In genomic region chr1:39489567-39490239, GRCh38 we compare ENCODE assay signal across 19 cellular contexts. TPM values are rescaled to one million over a fixed set of nuclear protein-coding genes. Genes with fewer than 3 reads are reported as not detected.
DNase-seq lines count a peak whose midpoint lies in the region; ATAC-seq, FAIRE-seq and TF ChIP-seq lines count a peak whose summit lies in the region.
"Had no signal": no experiment of that assay in that cellular context is flagged by ENCODE, and none has a peak within 500 bp of the region (broad histone marks: within the 10 kb centered on the region; RNA-seq: fewer than 3 reads in every experiment).

No MANE protein-coding gene starts in this region.

- H3K4me2 ChIP-seq in MM.1S (ENCODE audit: low read depth, low read length): peak overlapping the region; percentile 85; the same call in 1 of the 2 replicates

- TF ChIP-seq CTCF in MM.1S (IDR thresholded peaks at IDR 0.05; ENCODE audit: low read length) (no peak), body of pancreas (IDR thresholded peaks at IDR 0.05) (no peak)

- CTCF ChIA-PET in activated CD4-positive, alpha-beta T cell treated with anti-CD3 and anti-CD28 coated beads for 36 hours (lab: Charles Lee): interaction anchor here (0.5 to 1.6 kb wide), 2 partner anchors 49 to 68 kb away, joined by 3 to 4 read pairs; no protein-coding TSS in a partner anchor

- H3F3A ChIP-seq in MM.1S (ENCODE audit: insufficient read depth, low read length): peaks cover 22% of the 10 kb centered on the region

- no peak for DNase-seq in activated CD4-positive, alpha-beta T cell treated with anti-CD3 and anti-CD28 coated beads for 36 hours
- DNase-seq in activated CD4-positive, alpha-beta T cell treated with anti-CD3 and anti-CD28 coated beads for 48 hours: no peak
- DNase-seq in MM.1S (no peak), DMS153 treated with DMSO at 0.1 percent for 48 hours (lab: John Stamatoyannopoulos, UW; ENCODE audit: unreplicated experiment) (no peak), small intestine (no peak), body of pancreas (no peak)
- no peak for DNase-seq in central memory CD8-positive, alpha-beta T cell (ENCODE audit: low spot score in 2 of 2)
- no peak for DNase-seq in stimulated activated effector memory CD8-positive, alpha-beta T cell treated with anti-CD3 and anti-CD28 coated beads, Interleukin-12 subunit alpha, Interleukin-12 subunit beta, amount 100 ng/mL, for 72 hours (ENCODE audit: low spot score in 2 of 2)
- DNase-seq: activated CD8-positive, alpha-beta T cell treated with anti-CD3 and anti-CD28 coated beads for 36 hours; activated T-cell treated with anti-CD3 and anti-CD28 coated beads, Interleukin-2, amount 50 U/mL, for 72 hours; effector CD8-positive, alpha-beta T cell; heart right ventricle; NCI-H1092 treated with DMSO at 0.1 percent for 48 hours; NCI-H2171; RPMI8226; stimulated activated naive CD4-positive, alpha-beta T cell treated with Interleukin-2 at 50 U/mL for 16 hours; upper lobe of right lung had no signal

- H3K9me3 ChIP-seq in MM.1S (replicated peaks; ENCODE audit: insufficient read depth, low read length) (no peaks in the 10 kb centered on the region), small intestine (ENCODE audit: control insufficient read depth, low read depth) (no peaks in the 10 kb centered on the region), body of pancreas (no peaks in the 10 kb centered on the region)
- H3K9me3 ChIP-seq: heart right ventricle, upper lobe of right lung had no signal

- H3K4me3 Mint-ChIP-seq in activated CD4-positive, alpha-beta T cell treated with anti-CD3 and anti-CD28 coated beads for 36 hours: peak overlapping the region; percentile 43
- H3K4me3 Mint-ChIP-seq in central memory CD8-positive, alpha-beta T cell: peak overlapping the region; percentile 75
- H3K4me3 Mint-ChIP-seq in stimulated activated effector memory CD8-positive, alpha-beta T cell treated with anti-CD3 and anti-CD28 coated beads, Interleukin-12 subunit alpha, Interleukin-12 subunit beta, amount 100 ng/mL, for 72 hours: peak overlapping the region; percentile 65

- H3K27me3 Mint-ChIP-seq in activated CD4-positive, alpha-beta T cell treated with anti-CD3 and anti-CD28 coated beads for 36 hours: peaks cover 16% of the 10 kb centered on the region
- H3K27me3 Mint-ChIP-seq in central memory CD8-positive, alpha-beta T cell: peaks cover 21% of the 10 kb centered on the region

- FAIRE-seq in small intestine (lab: Jason Lieb, UNC): no peak
- FAIRE-seq: islet of Langerhans had no signal

- POLR2A ChIA-PET in activated CD4-positive, alpha-beta T cell treated with anti-CD3 and anti-CD28 coated beads for 36 hours (lab: Charles Lee): interaction anchor here (0.5 to 0.6 kb wide), 2 partner anchors 284 to 1503 kb away, joined by 3 to 4 read pairs; no protein-coding TSS in a partner anchor

- peaks cover 4% of the 10 kb centered on the region for H3K4me1 Mint-ChIP-seq in activated CD4-positive, alpha-beta T cell treated with anti-CD3 and anti-CD28 coated beads for 36 hours
- H3K4me1 Mint-ChIP-seq in central memory CD8-positive, alpha-beta T cell: peaks cover 7% of the 10 kb centered on the region
- H3K4me1 Mint-ChIP-seq in stimulated activated effector memory CD8-positive, alpha-beta T cell treated with anti-CD3 and anti-CD28 coated beads, Interleukin-12 subunit alpha, Interleukin-12 subunit beta, amount 100 ng/mL, for 72 hours: peaks cover 8% of the 10 kb centered on the region

- TF ChIP-seq POLR2A in body of pancreas (IDR thresholded peaks at IDR 0.05): no peak

- intact Hi-C loops in activated CD4-positive, alpha-beta T cell treated with anti-CD3 and anti-CD28 coated beads for 36 hours (cut with DNase I, micrococcal nuclease): loop anchor here in 1 of 2 experiments (2.0 to 10.0 kb wide), 3 partner anchors 165 to 385 kb away; no protein-coding TSS in a partner anchor
- intact Hi-C loops in body of pancreas (cut with DNase I): no loop called here

- H3K9me2 ChIP-seq in MM.1S (replicated peaks; ENCODE audit: insufficient read depth, low read length): no peaks in the 10 kb centered on the region

- H3K36me3 ChIP-seq in MM.1S (replicated peaks; ENCODE audit: insufficient read depth, low read length) (no peaks in the 10 kb centered on the region; the same call in 1 of the 2 replicates), small intestine (ENCODE audit: control insufficient read depth in 2 of 2, insufficient read depth in 2 of 2, low read length in 2 of 2) (peaks cover 6 to 7% of the 10 kb centered on the region in 2 donors), body of pancreas (replicated peaks in 1 of 2; ENCODE audit: insufficient read depth in 1 of 2, low read depth in 2 of 2) (peaks cover 0 to 12% of the 10 kb centered on the region in 2 donors)

- H3K9ac ChIP-seq in MM.1S (ENCODE audit: low read length): no peak overlapping the region

- H4K20me1 ChIP-seq in MM.1S (ENCODE audit: insufficient read depth, low read length): no peaks in the 10 kb centered on the region

- H2AFZ ChIP-seq in MM.1S (ENCODE audit: low read length): no peak overlapping the region

- H3K27ac ChIP-seq in MM.1S (ENCODE audit: low read length): no peak overlapping the region; the same call in 1 of the 2 replicates
- no peak overlapping the region for H3K27ac ChIP-seq in small intestine (ENCODE audit: low read depth in 1 of 2, low read length in 1 of 2)
- H3K27ac ChIP-seq in body of pancreas: no peak overlapping the region
- H3K27ac ChIP-seq: KMS-11, upper lobe of right lung had no signal

- H3K4me1 ChIP-seq in MM.1S (ENCODE audit: low read length): peaks cover 17% of the 10 kb centered on the region; the same call in 1 of the 2 replicates
- no peaks in the 10 kb centered on the region for H3K4me1 ChIP-seq in small intestine (ENCODE audit: control insufficient read depth in 2 of 2, insufficient read depth in 1 of 2, low read depth in 1 of 2, low read length in 1 of 2)
- H3K4me1 ChIP-seq in body of pancreas: peaks cover 14% of the 10 kb centered on the region

- H3K27me3 ChIP-seq in MM.1S (replicated peaks; ENCODE audit: insufficient read depth, low read length) (no peaks in the 10 kb centered on the region), small intestine (ENCODE audit: control insufficient read depth in 2 of 2, insufficient read depth in 2 of 2, low read length in 2 of 2) (peaks cover 0 to 6% of the 10 kb centered on the region in 2 donors), body of pancreas (no peaks in the 10 kb centered on the region)

- 52 to 68% (median 65%) methylated on average over 13 of the region's 13 CpGs for WGBS in small intestine, 3 donors
- 79 to 84% methylated on average over 13 of the region's 13 CpGs for WGBS in body of pancreas, 2 donors

- H3K4me3 ChIP-seq in MM.1S (ENCODE audit: low read length) (no peak overlapping the region), small intestine (ENCODE audit: low read depth in 1 of 2, low read length in 2 of 2) (no peak overlapping the region), body of pancreas (no peak overlapping the region)
- H3K4me3 ChIP-seq: heart right ventricle, upper lobe of right lung had no signal

- H3K9me3 Mint-ChIP-seq in activated CD4-positive, alpha-beta T cell treated with anti-CD3 and anti-CD28 coated beads for 36 hours (ENCODE audit: low read depth): no peaks in the 10 kb centered on the region
- no peaks in the 10 kb centered on the region for H3K9me3 Mint-ChIP-seq in central memory CD8-positive, alpha-beta T cell
- no peaks in the 10 kb centered on the region for H3K9me3 Mint-ChIP-seq in stimulated activated effector memory CD8-positive, alpha-beta T cell treated with anti-CD3 and anti-CD28 coated beads, Interleukin-12 subunit alpha, Interleukin-12 subunit beta, amount 100 ng/mL, for 72 hours
- H3K9me3 Mint-ChIP-seq: activated CD8-positive, alpha-beta T cell treated with anti-CD3 and anti-CD28 coated beads for 36 hours; activated T-cell treated with anti-CD3 and anti-CD28 coated beads, Interleukin-2, amount 50 U/mL, for 72 hours had no signal

- ATAC-seq in activated CD4-positive, alpha-beta T cell treated with anti-CD3 and anti-CD28 coated beads for 36 hours: no peak
- no peak for ATAC-seq in central memory CD8-positive, alpha-beta T cell (replicated peaks; ENCODE audit: extremely low read depth, poor library complexity, severe bottlenecking)
- no peak for ATAC-seq in stimulated activated effector memory CD8-positive, alpha-beta T cell treated with anti-CD3 and anti-CD28 coated beads, Interleukin-12 subunit alpha, Interleukin-12 subunit beta, amount 100 ng/mL, for 72 hours
- ATAC-seq in body of pancreas: no peak
- ATAC-seq: activated CD8-positive, alpha-beta T cell treated with anti-CD3 and anti-CD28 coated beads for 36 hours; activated T-cell treated with anti-CD3 and anti-CD28 coated beads, Interleukin-2, amount 50 U/mL, for 72 hours had no signal

- peaks cover 7% of the 10 kb centered on the region for H3K36me3 Mint-ChIP-seq in activated CD4-positive, alpha-beta T cell treated with anti-CD3 and anti-CD28 coated beads for 36 hours (ENCODE audit: low read depth)
- H3K36me3 Mint-ChIP-seq in central memory CD8-positive, alpha-beta T cell (ENCODE audit: insufficient read depth): peaks cover 22% of the 10 kb centered on the region
- peaks cover 50% of the 10 kb centered on the region for H3K36me3 Mint-ChIP-seq in stimulated activated effector memory CD8-positive, alpha-beta T cell treated with anti-CD3 and anti-CD28 coated beads, Interleukin-12 subunit alpha, Interleukin-12 subunit beta, amount 100 ng/mL, for 72 hours

- H3K79me2 ChIP-seq in MM.1S (ENCODE audit: low read length): peaks cover 37% of the 10 kb centered on the region

- no peak overlapping the region for H3K27ac Mint-ChIP-seq in activated CD4-positive, alpha-beta T cell treated with anti-CD3 and anti-CD28 coated beads for 36 hours
- H3K27ac Mint-ChIP-seq in central memory CD8-positive, alpha-beta T cell (ENCODE audit: low read depth): no peak overlapping the region
- peak overlapping the region; percentile 70 for H3K27ac Mint-ChIP-seq in stimulated activated effector memory CD8-positive, alpha-beta T cell treated with anti-CD3 and anti-CD28 coated beads, Interleukin-12 subunit alpha, Interleukin-12 subunit beta, amount 100 ng/mL, for 72 hours
- H3K27ac Mint-ChIP-seq: activated CD8-positive, alpha-beta T cell treated with anti-CD3 and anti-CD28 coated beads for 36 hours had no signal

RNA-seq across cellular contexts. Expression of gene BMP8A, which starts 1.7 kb away (rescaled TPM):
- under 1 TPM in 1 of 2 experiments, not detected in 1; 0.16 TPM for total RNA-seq in activated CD4-positive, alpha-beta T cell treated with anti-CD3 and anti-CD28 coated beads for 36 hours
- under 1 TPM in 2 of 3 donors, not detected in 1; 0.37 to 0.45 TPM for polyA plus RNA-seq in small intestine
- 1 to 10 TPM in 1 of 2 donors, not detected in 1; 5.7 TPM for total RNA-seq in body of pancreas
